Comparison of ENCODE assay signal across 9 cellular contexts in genomic region chr2:190843874-190844699, GRCh38. TPM values are rescaled to one million over a fixed set of nuclear protein-coding genes. Genes with fewer than 3 reads are reported as not detected.
DNase-seq lines count a peak whose midpoint lies in the region; ATAC-seq, FAIRE-seq and TF ChIP-seq lines count a peak whose summit lies in the region.
"Had no signal": no experiment of that assay in that cellular context is flagged by ENCODE, and none has a peak within 500 bp of the region (broad histone marks: within the 10 kb centered on the region; RNA-seq: fewer than 3 reads in every experiment).

No MANE protein-coding gene starts in this region.

- no peaks in the 10 kb centered on the region for H3K79me2 ChIP-seq in endothelial cell of umbilical vein (ENCODE audit: control insufficient read depth, insufficient read depth, low read length)

- FAIRE-seq in GM12892 (lab: Jason Lieb, UNC) (peak; percentile 75), endothelial cell of umbilical vein (lab: Jason Lieb, UNC) (no peak)

- no peak overlapping the region for H3K4me3 ChIP-seq in endothelial cell of umbilical vein (replicated peaks in 1 of 3; ENCODE audit: insufficient read depth in 1 of 3, low read depth in 1 of 3, low read length in 3 of 3)
- H3K4me3 ChIP-seq: skin epidermis had no signal

- DNase-seq in GM12892 (ENCODE audit: insufficient read length) = no peak
- DNase-seq in M059J (ENCODE audit: low read depth) = peak; percentile 82
- no peak for DNase-seq in endothelial cell of umbilical vein (ENCODE audit: low read depth, low spot score)
- no peak for DNase-seq in NCI-H187 (lab: John Stamatoyannopoulos, UW)
- DNase-seq in ureter (ENCODE audit: low spot score) = no peak
- no peak for DNase-seq in NCI-H446 treated with DMSO at 0.1 percent for 48 hours (lab: John Stamatoyannopoulos, UW)
- no peak for DNase-seq in NCI-H510A (lab: John Stamatoyannopoulos, UW)

- peak; percentile 95 for ATAC-seq in GM21786 (IDR thresholded peaks at IDR 0.05; ENCODE audit: unreplicated experiment)

- no peaks in the 10 kb centered on the region for H4K20me1 ChIP-seq in endothelial cell of umbilical vein (replicated peaks; ENCODE audit: control insufficient read depth, extremely low read depth, insufficient read depth, low read length)

- no peak overlapping the region for H3K4me2 ChIP-seq in endothelial cell of umbilical vein (ENCODE audit: insufficient read depth, low read length)

- dilution Hi-C loops in endothelial cell of umbilical vein (cut with MboI; ENCODE audit: extremely low pct_ligation_motif_present, low sequenced_read_pairs) = no loop called here

- H3K9me3 ChIP-seq in endothelial cell of umbilical vein (replicated peaks; ENCODE audit: control insufficient read depth, insufficient read depth, low read length) = no peaks in the 10 kb centered on the region

- H3K27ac ChIP-seq in endothelial cell of umbilical vein (ENCODE audit: insufficient read depth, low read depth, low read length) = no peak overlapping the region

- no peak overlapping the region for H2AFZ ChIP-seq in endothelial cell of umbilical vein (ENCODE audit: low read depth, low read length)

- POLR2A ChIA-PET in endothelial cell of umbilical vein (lab: Charles Lee) = no interaction called here

- no peaks in the 10 kb centered on the region for H3K9me1 ChIP-seq in endothelial cell of umbilical vein (replicated peaks; ENCODE audit: control insufficient read depth, extremely low read depth, insufficient read depth, low read length)

- H3K9ac ChIP-seq in endothelial cell of umbilical vein (replicated peaks; ENCODE audit: extremely low read depth, insufficient read depth, low read length) = no peak overlapping the region

- no peak for TF ChIP-seq CTCF in endothelial cell of umbilical vein (IDR thresholded peaks at IDR 0.05; ENCODE audit: extremely low read depth in 1 of 2, insufficient read depth in 1 of 2, low read depth in 1 of 2, low read length in 2 of 2)

- BruUV-seq in endothelial cell of umbilical vein (replicated peaks; lab: Mats Ljungman, UMichigan) = no TSS peak

- H3K36me3 ChIP-seq in endothelial cell of umbilical vein (ENCODE audit: control insufficient read depth in 2 of 2, extremely low read depth in 1 of 2, insufficient read depth in 2 of 2, low read length in 2 of 2) = no peaks in the 10 kb centered on the region

- TF ChIP-seq POLR2A in GM12892 (IDR thresholded peaks at IDR 0.05; ENCODE audit: low read depth, low read length) (no peak), endothelial cell of umbilical vein (IDR thresholded peaks at IDR 0.05; ENCODE audit: low read depth, low read length) (no peak)

- CTCF ChIA-PET in endothelial cell of umbilical vein (lab: Charles Lee) = no interaction called here

- no peaks in the 10 kb centered on the region for H3K27me3 ChIP-seq in endothelial cell of umbilical vein (ENCODE audit: control insufficient read depth in 2 of 2, insufficient read depth in 2 of 2, low read length in 2 of 2)

- intact Hi-C loops in endothelial cell of umbilical vein (cut with micrococcal nuclease) = no loop called here

- peaks cover 12% of the 10 kb centered on the region for H3K4me1 ChIP-seq in endothelial cell of umbilical vein (ENCODE audit: control insufficient read depth, extremely low read depth, insufficient read depth, low read length)

TF ChIP-seq in endothelial cell of umbilical vein, 7 proteins besides CTCF, POLR2A, EP300 and RAD21:
- TF ChIP-seq GATA2 (IDR thresholded peaks at IDR 0.05; ENCODE audit: insufficient read depth, insufficient read length, low read depth, low read length) = no peak
- TF ChIP-seq MYC (IDR thresholded peaks at IDR 0.05; ENCODE audit: low read depth, low read length) = no peak
- TF ChIP-seq MAX (IDR thresholded peaks at IDR 0.05; ENCODE audit: insufficient read depth, insufficient read length) = no peak
- TF ChIP-seq FOS (IDR thresholded peaks at IDR 0.05; ENCODE audit: borderline replicate concordance, insufficient read depth, low read length) = peak; percentile 25

RNA-seq across cellular contexts. Expression of gene GLS, which starts 36.5 kb away (rescaled TPM):
- 103 TPM for polyA plus RNA-seq in GM12892 (2012; ENCODE audit: missing spikeins)
- 87.7 and 89.5 TPM in 2 replicates for total RNA-seq in M059J (2014; rRNA removed; shearing (Covaris generic))
- total RNA-seq in endothelial cell of umbilical vein = 181 and 183 TPM in 2 replicates
- 36.1 and 49.0 TPM in 2 replicates for polyA plus RNA-seq in endothelial cell of umbilical vein
- 24.0 and 30.2 TPM in 2 replicates for polyA plus RNA-seq in endothelial cell of umbilical vein (2011; cell fraction: cytosol; rRNA removed)
- polyA plus RNA-seq in endothelial cell of umbilical vein (2011; cell fraction: nucleus; rRNA removed) = 222 and 298 TPM in 2 replicates
- polyA plus RNA-seq in endothelial cell of umbilical vein (2012) = 138 and 142 TPM in 2 replicates
- 351 and 395 TPM in 2 replicates for polyA minus RNA-seq in endothelial cell of umbilical vein
- 22.2 TPM for polyA minus RNA-seq in endothelial cell of umbilical vein (2011; cell fraction: cytosol; rRNA and poly(A)+ RNA removed)
- 496 and 601 TPM in 2 replicates for polyA minus RNA-seq in endothelial cell of umbilical vein (2011; cell fraction: nucleus; rRNA and poly(A)+ RNA removed)
- total RNA-seq in ureter = 105 TPM
